Comparison of ENCODE assay signal across 8 cellular contexts in genomic region chr3:113696658-113697191, GRCh38. TPM values are rescaled to one million over a fixed set of nuclear protein-coding genes. Genes with fewer than 3 reads are reported as not detected.
DNase-seq lines count a peak whose midpoint lies in the region; ATAC-seq and TF ChIP-seq lines count a peak whose summit lies in the region.

No MANE protein-coding gene starts in this region.

- no peaks in the 10 kb centered on the region; the same call in 1 of the 2 replicates for H3F3A ChIP-seq in GM23338 (replicated peaks; ENCODE audit: low read depth)

- H3K27ac Mint-ChIP-seq in GM23338 = no peak overlapping the region
- H3K27ac Mint-ChIP-seq in activated T-helper 17 cell treated with anti-CD3 and anti-CD28 coated beads, Interleukin-2, amount 50 U/mL, for 72 hours = no peak overlapping the region
- no peak overlapping the region for H3K27ac Mint-ChIP-seq in naive thymus-derived CD4-positive, alpha-beta T cell
- H3K27ac Mint-ChIP-seq in stimulated activated memory B cell treated with anti-CD40 and anti-IgM and Interleukin-4, amounts not matched to agents 10 μg/mL and 1 μg/mL and 100 μg/mL, for 72 hours = no peak overlapping the region

- peaks cover 2% of the 10 kb centered on the region for H3K27me3 Mint-ChIP-seq in GM23338 (ENCODE audit: insufficient read depth, low read depth, poor library complexity)
- H3K27me3 Mint-ChIP-seq in activated T-helper 17 cell treated with anti-CD3 and anti-CD28 coated beads, Interleukin-2, amount 50 U/mL, for 72 hours = no peaks in the 10 kb centered on the region
- no peaks in the 10 kb centered on the region for H3K27me3 Mint-ChIP-seq in naive thymus-derived CD4-positive, alpha-beta T cell
- H3K27me3 Mint-ChIP-seq in stimulated activated memory B cell treated with anti-CD40 and anti-IgM and Interleukin-4, amounts not matched to agents 10 μg/mL and 1 μg/mL and 100 μg/mL, for 72 hours = no peaks in the 10 kb centered on the region

- H3K27me3 ChIP-seq in DND-41 (ENCODE audit: insufficient read depth, low read length, poor library complexity) = no peaks in the 10 kb centered on the region
- H3K27me3 ChIP-seq in GM23338 (ENCODE audit: insufficient read depth) = no peaks in the 10 kb centered on the region
- no peaks in the 10 kb centered on the region for H3K27me3 ChIP-seq in naive thymus-derived CD4-positive, alpha-beta T cell (ENCODE audit: control insufficient read depth in 2 of 2, insufficient read depth in 2 of 2, low read length in 2 of 2)

- peak; percentile 89 for ATAC-seq in DND-41 (ENCODE audit: insufficient read depth, low read depth)
- ATAC-seq in GM23338 = peak; percentile 87
- ATAC-seq in activated T-helper 17 cell treated with anti-CD3 and anti-CD28 coated beads, Interleukin-2, amount 50 U/mL, for 72 hours (replicated peaks) = peak; percentile 94
- ATAC-seq in naive thymus-derived CD4-positive, alpha-beta T cell = peak; percentile 93
- ATAC-seq in stimulated activated memory B cell treated with anti-CD40 and anti-IgM and Interleukin-4, amounts not matched to agents 10 μg/mL and 1 μg/mL and 100 μg/mL, for 72 hours = peak; percentile 95

- H3K9me3 Mint-ChIP-seq in GM23338 = no peaks in the 10 kb centered on the region
- no peaks in the 10 kb centered on the region for H3K9me3 Mint-ChIP-seq in activated T-helper 17 cell treated with anti-CD3 and anti-CD28 coated beads, Interleukin-2, amount 50 U/mL, for 72 hours
- H3K9me3 Mint-ChIP-seq in naive thymus-derived CD4-positive, alpha-beta T cell = no peaks in the 10 kb centered on the region
- no peaks in the 10 kb centered on the region for H3K9me3 Mint-ChIP-seq in stimulated activated memory B cell treated with anti-CD40 and anti-IgM and Interleukin-4, amounts not matched to agents 10 μg/mL and 1 μg/mL and 100 μg/mL, for 72 hours

- peaks cover 3% of the 10 kb centered on the region; the same call in 1 of the 3 replicates for H3K36me3 Mint-ChIP-seq in GM23338 (ENCODE audit: low read depth)
- no peaks in the 10 kb centered on the region for H3K36me3 Mint-ChIP-seq in activated T-helper 17 cell treated with anti-CD3 and anti-CD28 coated beads, Interleukin-2, amount 50 U/mL, for 72 hours (ENCODE audit: low read depth)
- H3K36me3 Mint-ChIP-seq in naive thymus-derived CD4-positive, alpha-beta T cell = peaks cover 0 to 10% (median 0%) of the 10 kb centered on the region in 5 donors
- no peaks in the 10 kb centered on the region for H3K36me3 Mint-ChIP-seq in stimulated activated memory B cell treated with anti-CD40 and anti-IgM and Interleukin-4, amounts not matched to agents 10 μg/mL and 1 μg/mL and 100 μg/mL, for 72 hours

- H3K27ac ChIP-seq in DND-41 (ENCODE audit: low read length) (peak overlapping the region; percentile 79), GM23338 (ENCODE audit: low read depth) (peak overlapping the region; percentile 45; the same call in 1 of the 2 replicates)
- H3K27ac ChIP-seq in naive thymus-derived CD4-positive, alpha-beta T cell (ENCODE audit: low read depth, low read length) = peak overlapping the region; percentile 99

- H3K4me3 ChIP-seq in DND-41 (ENCODE audit: low read depth in 1 of 2, low read length in 2 of 2) = peak overlapping the region; percentile 38 to 76
- H3K4me3 ChIP-seq in GM23338 = peak overlapping the region; percentile 62
- peak overlapping the region; percentile 82 for H3K4me3 ChIP-seq in naive thymus-derived CD4-positive, alpha-beta T cell (ENCODE audit: low read length)

- peak overlapping the region; percentile 91 for H2AFZ ChIP-seq in DND-41 (ENCODE audit: low read depth, low read length)
- H2AFZ ChIP-seq in GM23338 = peak overlapping the region; percentile 24; the same call in 1 of the 2 replicates

- no peaks in the 10 kb centered on the region for H3K36me3 ChIP-seq in DND-41 (ENCODE audit: insufficient read depth, low read length)
- no peaks in the 10 kb centered on the region for H3K36me3 ChIP-seq in GM23338 (ENCODE audit: insufficient read depth)
- no peaks in the 10 kb centered on the region for H3K36me3 ChIP-seq in naive thymus-derived CD4-positive, alpha-beta T cell (ENCODE audit: control insufficient read depth in 2 of 3, insufficient read depth in 3 of 3, low read length in 3 of 3)

- peak overlapping the region; percentile 88 for H3K9ac ChIP-seq in DND-41 (ENCODE audit: low read depth, low read length)

- DNase-seq in DND-41 (peak; percentile 100), GM23338 (ENCODE audit: low spot score) (peak; percentile 100), Kasumi-1 (lab: John Stamatoyannopoulos, UW) (peak; percentile 100), RKO (ENCODE audit: low spot score) (peak; percentile 99), fibroblast of peridontal ligament (ENCODE audit: extremely low read depth) (peak; percentile 98)
- peak; percentile 96 to 100 (median 99) for DNase-seq in naive thymus-derived CD4-positive, alpha-beta T cell

- peaks cover 29% of the 10 kb centered on the region for H3K4me1 ChIP-seq in DND-41 (ENCODE audit: insufficient read depth, low read length)
- H3K4me1 ChIP-seq in GM23338 (ENCODE audit: insufficient read depth) = peaks cover 18% of the 10 kb centered on the region
- peaks cover 11 to 27% of the 10 kb centered on the region in 2 donors for H3K4me1 ChIP-seq in naive thymus-derived CD4-positive, alpha-beta T cell (ENCODE audit: control insufficient read depth in 2 of 2, insufficient read depth in 2 of 2, low read length in 2 of 2)

- H3K9me2 ChIP-seq in GM23338 (ENCODE audit: insufficient read depth) = no peaks in the 10 kb centered on the region

- CTCF ChIA-PET in naive thymus-derived CD4-positive, alpha-beta T cell (lab: Charles Lee) = interaction anchor here (1.3 to 1.4 kb wide), 2 partner anchors 9 to 183 kb away, joined by 3 to 4 read pairs; no protein-coding TSS in a partner anchor

- H3K4me2 ChIP-seq in DND-41 (ENCODE audit: insufficient read depth, low read length) = peak overlapping the region; percentile 66
- H3K4me2 ChIP-seq in GM23338 = peak overlapping the region; percentile 86

- H3K79me2 ChIP-seq in DND-41 (ENCODE audit: insufficient read depth, low read length) = peaks cover 40% of the 10 kb centered on the region
- H3K79me2 ChIP-seq in GM23338 (replicated peaks; ENCODE audit: insufficient read depth) = peaks cover 40% of the 10 kb centered on the region

- H3K4me3 Mint-ChIP-seq in GM23338 = no peak overlapping the region
- H3K4me3 Mint-ChIP-seq in activated T-helper 17 cell treated with anti-CD3 and anti-CD28 coated beads, Interleukin-2, amount 50 U/mL, for 72 hours = no peak overlapping the region
- no peak overlapping the region for H3K4me3 Mint-ChIP-seq in naive thymus-derived CD4-positive, alpha-beta T cell
- no peak overlapping the region for H3K4me3 Mint-ChIP-seq in stimulated activated memory B cell treated with anti-CD40 and anti-IgM and Interleukin-4, amounts not matched to agents 10 μg/mL and 1 μg/mL and 100 μg/mL, for 72 hours

- POLR2A ChIA-PET in naive thymus-derived CD4-positive, alpha-beta T cell (lab: Charles Lee) = interaction anchor here (0.8 to 5.7 kb wide), 11 partner anchors 22 to 678 kb away, joined by 3 to 69 read pairs (median 4); partner anchors contain the start of genes ATP6V1A, NAA50 and SPICE1

- intact Hi-C loops in naive thymus-derived CD4-positive, alpha-beta T cell (cut with micrococcal nuclease) = loop anchor here (1.0 to 10.0 kb wide), 18 partner anchors 40 to 1572 kb away; partner anchors contain the start of genes CCDC191 (in 2 of the 2), NAA50 (in 2 of the 2), QTRT2 (in 2 of the 2) and SLC35A5 (in 2 of the 2)

- H4K20me1 ChIP-seq in DND-41 (ENCODE audit: insufficient read depth, low read length) (no peaks in the 10 kb centered on the region), GM23338 (replicated peaks; ENCODE audit: insufficient read depth) (no peaks in the 10 kb centered on the region)

- TF ChIP-seq CTCF in DND-41 (IDR thresholded peaks at IDR 0.05; ENCODE audit: borderline replicate concordance, extremely low read depth, low read length, poor library complexity, severe bottlenecking) (peak; percentile 22), GM23338 (conservative IDR thresholded peaks at IDR 0.05; ENCODE audit: low read depth in 2 of 2) (no peak)

- no peaks in the 10 kb centered on the region for H3K9me3 ChIP-seq in DND-41 (ENCODE audit: insufficient read depth, low read length, severe bottlenecking)
- no peaks in the 10 kb centered on the region for H3K9me3 ChIP-seq in naive thymus-derived CD4-positive, alpha-beta T cell (ENCODE audit: control insufficient read depth in 2 of 3, low read length in 3 of 3)

- peaks cover 13% of the 10 kb centered on the region for H3K4me1 Mint-ChIP-seq in GM23338
- H3K4me1 Mint-ChIP-seq in activated T-helper 17 cell treated with anti-CD3 and anti-CD28 coated beads, Interleukin-2, amount 50 U/mL, for 72 hours = peaks cover 13% of the 10 kb centered on the region
- H3K4me1 Mint-ChIP-seq in naive thymus-derived CD4-positive, alpha-beta T cell = peaks cover 23 to 36% (median 29%) of the 10 kb centered on the region in 7 donors
- peaks cover 19% of the 10 kb centered on the region for H3K4me1 Mint-ChIP-seq in stimulated activated memory B cell treated with anti-CD40 and anti-IgM and Interleukin-4, amounts not matched to agents 10 μg/mL and 1 μg/mL and 100 μg/mL, for 72 hours

TF ChIP-seq in GM23338, 12 proteins besides CTCF, POLR2A, EP300 and RAD21:
- TF ChIP-seq ZNF114 (CRISPR knock-in tag; IDR thresholded peaks at IDR 0.05) (no peak), POLR2AphosphoS5 (IDR thresholded peaks at IDR 0.05; ENCODE audit: low read depth) (peak; percentile 50), EZH2 (IDR thresholded peaks at IDR 0.05; ENCODE audit: low read depth, unreplicated experiment) (no peak), CREB1 (CRISPR knock-in tag; IDR thresholded peaks at IDR 0.05; ENCODE audit: low read depth) (peak; percentile 86)

RNA-seq across cellular contexts. Expression of gene USF3, which starts 0.3 kb away (rescaled TPM):
- 22.0 and 23.5 TPM in 2 replicates for total RNA-seq in GM23338 (2014; rRNA removed; shearing (Covaris generic))
- polyA plus RNA-seq in GM23338 (2016; fragmentation: Nextera tagmentation; extraction: Ambion mirVana) = 10.1 and 11.7 TPM in 2 replicates
- 10 to 100 TPM; 14.6 to 19.9 TPM for total RNA-seq in activated T-helper 17 cell treated with anti-CD3 and anti-CD28 coated beads, Interleukin-2, amount 50 U/mL, for 72 hours
- 10 to 100 TPM; 20.2 to 31.8 (median 22.6) TPM for total RNA-seq in naive thymus-derived CD4-positive, alpha-beta T cell
- polyA plus RNA-seq in naive thymus-derived CD4-positive, alpha-beta T cell = 1 to 10 TPM; 3.3 to 6.0 TPM

RNA-seq across cellular contexts. Expression of gene NAA50, which starts 49.3 kb away (rescaled TPM):
- 219 and 260 TPM in 2 replicates for total RNA-seq in GM23338 (2014; rRNA removed; shearing (Covaris generic))
- polyA plus RNA-seq in GM23338 (2016; fragmentation: Nextera tagmentation; extraction: Ambion mirVana) = 78.7 and 103 TPM in 2 replicates
- 100 to 1,000 TPM in 1 of 2 donors, 10 to 100 TPM in 1; 62.1 to 152 TPM for total RNA-seq in activated T-helper 17 cell treated with anti-CD3 and anti-CD28 coated beads, Interleukin-2, amount 50 U/mL, for 72 hours
- total RNA-seq in naive thymus-derived CD4-positive, alpha-beta T cell = 10 to 100 TPM; 38.2 to 89.9 (median 50.6) TPM
- polyA plus RNA-seq in naive thymus-derived CD4-positive, alpha-beta T cell = 10 to 100 TPM; 55.4 to 57.9 TPM

RNA-seq across cellular contexts. Expression of gene ATP6V1A, which starts 50.1 kb away (rescaled TPM):
- total RNA-seq in GM23338 (2014; rRNA removed; shearing (Covaris generic)) = 80.8 and 87.3 TPM in 2 replicates
- polyA plus RNA-seq in GM23338 (2016; fragmentation: Nextera tagmentation; extraction: Ambion mirVana) = 34.8 and 38.0 TPM in 2 replicates
- total RNA-seq in activated T-helper 17 cell treated with anti-CD3 and anti-CD28 coated beads, Interleukin-2, amount 50 U/mL, for 72 hours = 10 to 100 TPM; 27.0 to 39.6 TPM
- 10 to 100 TPM; 11.9 to 44.8 (median 28.1) TPM for total RNA-seq in naive thymus-derived CD4-positive, alpha-beta T cell
- polyA plus RNA-seq in naive thymus-derived CD4-positive, alpha-beta T cell = 10 to 100 TPM; 29.0 to 41.1 TPM

Comparison
In these comparisons a context has a peak if more than half of its experiments do, and no peak if none do; other contexts are left out.
1. Peak in every context shown above with its lines: DNase-seq, ATAC-seq, H3K4me3 ChIP-seq and H3K27ac ChIP-seq.
2. H3K27ac ChIP-seq: peak in every context shown above with its lines; median percentile 99 in naive thymus-derived CD4-positive, alpha-beta T cell; 79 in DND-41; 45 in GM23338.